In genomic region chr12:76238688-76239087, GRCh38 we compare ENCODE assay signal across 19 cellular contexts.
"Had no signal": no experiment of that assay in that cellular context is flagged by ENCODE, and none has a peak within 500 bp of the region (broad histone marks: within the 10 kb centered on the region; RNA-seq: fewer than 3 reads in every experiment).

No MANE protein-coding gene starts in this region.

- H3K4me1 ChIP-seq: esophagus muscularis mucosa had no signal

- ATAC-seq: gastroesophageal sphincter, left cardiac atrium, left ventricle myocardium superior, natural killer cell had no signal

- H3K4me3 Mint-ChIP-seq: immature natural killer cell, mesothelial cell of epicardium, natural killer cell, neural crest cell had no signal

- H3K4me3 ChIP-seq: dorsolateral prefrontal cortex, esophagus muscularis mucosa, gastroesophageal sphincter had no signal

- H3K9me3 Mint-ChIP-seq: immature natural killer cell, natural killer cell had no signal

- H3K9me3 ChIP-seq: esophagus muscularis mucosa, gastroesophageal sphincter had no signal

- H3K4me1 Mint-ChIP-seq: immature natural killer cell, mesothelial cell of epicardium, natural killer cell, neural crest cell had no signal

- H3K27ac Mint-ChIP-seq: immature natural killer cell, mesothelial cell of epicardium, natural killer cell had no signal

- H3K27me3 ChIP-seq: dorsolateral prefrontal cortex, esophagus muscularis mucosa, gastroesophageal sphincter had no signal

- H3K36me3 ChIP-seq: esophagus muscularis mucosa, gastroesophageal sphincter had no signal

- H3K36me3 Mint-ChIP-seq: immature natural killer cell, mesothelial cell of epicardium, natural killer cell had no signal

- DNase-seq: cortex of kidney; dorsolateral prefrontal cortex; effector memory CD4-positive, alpha-beta T cell; glutamatergic neuron; immature natural killer cell; kidney; left cardiac atrium; left ventricle myocardium superior; natural killer cell; posterior cingulate gyrus; small intestine; stimulated activated CD4-positive, alpha-beta T cell treated with anti-CD3 and anti-CD28 coated beads, Interleukin-12 subunit alpha, Interleukin-12 subunit beta, amount 100 ng/mL, for 4 hours; stimulated activated CD4-positive, alpha-beta T cell treated with anti-CD3 and anti-CD28 coated beads, Interleukin-2, amount 100 ng/mL, for 48 hours; stimulated activated naive CD4-positive, alpha-beta T cell treated with Interleukin-2 at 50 U/mL for 16 hours; trophoblast cell had no signal

- H3K27ac ChIP-seq: dorsolateral prefrontal cortex, esophagus muscularis mucosa, gastroesophageal sphincter had no signal
